ENCODE assay signal across 19 cellular contexts in the genomic region with DNA sequence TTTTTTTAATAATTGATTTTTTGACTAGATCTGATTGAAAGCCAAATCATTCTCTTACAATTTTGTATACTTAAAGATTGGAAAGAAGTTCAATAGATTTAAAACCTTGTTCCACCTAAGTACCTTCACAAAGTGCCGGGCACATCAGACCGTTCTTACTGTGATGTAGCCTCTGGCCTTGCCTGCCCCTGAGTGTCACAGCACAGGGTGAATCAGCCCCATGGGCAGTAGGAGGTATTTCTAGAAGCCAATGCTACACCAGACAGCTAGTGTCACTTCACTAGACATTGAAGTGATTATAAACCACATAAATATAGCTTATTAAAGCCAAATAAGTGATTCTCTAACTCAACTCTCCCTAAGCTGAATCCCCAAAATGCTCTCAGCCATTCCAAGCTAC.
DNase-seq lines count a peak whose midpoint lies in the region; ATAC-seq and TF ChIP-seq lines count a peak whose summit lies in the region.
"Had no signal": no experiment of that assay in that cellular context is flagged by ENCODE, and none has a peak within 500 bp of the region (broad histone marks: within the 10 kb centered on the region; RNA-seq: fewer than 3 reads in every experiment).

No MANE protein-coding gene starts in this region.

- H3K9me3 ChIP-seq in mesenchymal stem cell (ENCODE audit: control insufficient read depth, low read length): peaks cover 5% of the 10 kb centered on the region

- no peaks in the 10 kb centered on the region for H3K79me1 ChIP-seq in mesenchymal stem cell (replicated peaks; ENCODE audit: low read length, poor library complexity, severe bottlenecking)

- no peak overlapping the region for H4K8ac ChIP-seq in mesenchymal stem cell (ENCODE audit: low read length)

- H2BK15ac ChIP-seq in mesenchymal stem cell (ENCODE audit: low read depth, poor library complexity, severe bottlenecking): no peak overlapping the region

- H3K27ac Mint-ChIP-seq in chondrocyte (ENCODE audit: unreplicated experiment): peak overlapping the region; percentile 20
- H3K27ac Mint-ChIP-seq: CD8-positive, alpha-beta T cell had no signal

- H3K9ac ChIP-seq in mesenchymal stem cell (ENCODE audit: low read length): no peak overlapping the region
- H3K9ac ChIP-seq: BLaER1 had no signal

- no peaks in the 10 kb centered on the region for H3K27me3 ChIP-seq in mesenchymal stem cell (ENCODE audit: control insufficient read depth in 1 of 2, insufficient read depth in 1 of 2, low read length in 2 of 2)
- H3K27me3 ChIP-seq: BLaER1 had no signal

- peak overlapping the region in 1 of 2 experiments; percentile 41 for H3K18ac ChIP-seq in mesenchymal stem cell (ENCODE audit: low read depth in 1 of 2, low read length in 2 of 2)

- H3K14ac ChIP-seq in mesenchymal stem cell (ENCODE audit: low read length in 2 of 2): no peak overlapping the region

- peaks cover 51% of the 10 kb centered on the region for H3K4me1 Mint-ChIP-seq in chondrocyte (ENCODE audit: low read depth)

- no peak overlapping the region for H2AFZ ChIP-seq in mesenchymal stem cell (ENCODE audit: low read depth, low read length)

- H3K4me1 ChIP-seq in mesenchymal stem cell (ENCODE audit: control insufficient read depth, insufficient read depth, low read depth, low read length): peaks cover 11% of the 10 kb centered on the region

- TF ChIP-seq CTCF in chondrocyte (IDR thresholded peaks at IDR 0.05): no peak

- H3K23ac ChIP-seq in mesenchymal stem cell (ENCODE audit: low read length in 2 of 2): no peak overlapping the region

- no peak overlapping the region for H3K4ac ChIP-seq in mesenchymal stem cell (ENCODE audit: low read depth in 1 of 2, low read length in 2 of 2)

- peaks cover 8% of the 10 kb centered on the region for H3K9me3 Mint-ChIP-seq in chondrocyte (ENCODE audit: low read depth)

- H2BK12ac ChIP-seq in mesenchymal stem cell (ENCODE audit: low read length in 2 of 2): peak overlapping the region; percentile 28 to 75

- DNase-seq in AG08395 (ENCODE audit: low spot score) (peak; percentile 6), LHCN-M2 (ENCODE audit: low read depth) (peak; percentile 13), chondrocyte (ENCODE audit: low spot score) (no peak), mesenchymal stem cell (peak; percentile 31), kidney glomerular epithelial cell (lab: John Stamatoyannopoulos, UW) (no peak)
- DNase-seq: 8988T; CD8-positive, alpha-beta T cell; GDM1; NCI-H1417; NCI-H187 treated with DMSO at 0.1 percent for 48 hours; NCI-H446; NK-92 treated with Interleukin-12 subunit alpha and Interleukin-12 subunit beta, amount 100 ng/mL, for 24 hours had no signal

- H3K36me3 ChIP-seq in mesenchymal stem cell (ENCODE audit: control insufficient read depth in 1 of 2, insufficient read depth in 2 of 2, low read depth in 1 of 2, low read length in 2 of 2): no peaks in the 10 kb centered on the region
- H3K36me3 ChIP-seq: BLaER1 had no signal

- peak overlapping the region; percentile 38 for H2AK5ac ChIP-seq in mesenchymal stem cell (ENCODE audit: low read length, severe bottlenecking)

- no peaks in the 10 kb centered on the region for H3K27me3 Mint-ChIP-seq in chondrocyte (ENCODE audit: low read depth)

- no peak overlapping the region for H2BK120ac ChIP-seq in mesenchymal stem cell (ENCODE audit: low read depth, low read length)

- H3K4me3 Mint-ChIP-seq in chondrocyte (ENCODE audit: unreplicated experiment): no peak overlapping the region
- H3K4me3 Mint-ChIP-seq: CD8-positive, alpha-beta T cell had no signal

- no peak overlapping the region for H3K4me3 ChIP-seq in mesenchymal stem cell (ENCODE audit: insufficient read depth in 1 of 2, low read depth in 1 of 2, low read length in 2 of 2)
- H3K4me3 ChIP-seq: BLaER1, GM12878 had no signal

- H3K4me2 ChIP-seq in mesenchymal stem cell (ENCODE audit: low read length, poor library complexity, severe bottlenecking): no peak overlapping the region
- H3K4me2 ChIP-seq: BLaER1 had no signal

- H3K27ac ChIP-seq in mesenchymal stem cell (ENCODE audit: low read length, poor library complexity, severe bottlenecking): no peak overlapping the region
- H3K27ac ChIP-seq: BLaER1, RWPE1 had no signal

- no peak for ATAC-seq in HG02970 (IDR thresholded peaks at IDR 0.05; ENCODE audit: low FRiP score, unreplicated experiment)
- no peak for ATAC-seq in HG02623 (IDR thresholded peaks at IDR 0.05; ENCODE audit: unreplicated experiment)
- no peak for ATAC-seq in GM21528 (IDR thresholded peaks at IDR 0.05; ENCODE audit: low FRiP score, unreplicated experiment)
- ATAC-seq: CD8-positive, alpha-beta T cell; GM12878; HCT116 had no signal

- peaks cover 2% of the 10 kb centered on the region for H3K36me3 Mint-ChIP-seq in chondrocyte (ENCODE audit: low read depth)
- H3K36me3 Mint-ChIP-seq: CD8-positive, alpha-beta T cell had no signal

- H2BK5ac ChIP-seq in mesenchymal stem cell (ENCODE audit: low read depth, low read length, poor library complexity, severe bottlenecking): no peak overlapping the region

- WGBS in mesenchymal stem cell: 92% methylated on average over 2 of the region's 2 CpGs

- no peak overlapping the region for H4K91ac ChIP-seq in mesenchymal stem cell (ENCODE audit: low read length)

Comparison
In these comparisons a context has a peak if more than half of its experiments do, and no peak if none do; other contexts are left out.
1. DNase-seq: peak in AG08395 (single experiment), LHCN-M2 (single experiment) and mesenchymal stem cell (single experiment); none in chondrocyte (single experiment) and kidney glomerular epithelial cell (single experiment).